ENCODE assay signal across 13 cellular contexts in the genomic region with DNA sequence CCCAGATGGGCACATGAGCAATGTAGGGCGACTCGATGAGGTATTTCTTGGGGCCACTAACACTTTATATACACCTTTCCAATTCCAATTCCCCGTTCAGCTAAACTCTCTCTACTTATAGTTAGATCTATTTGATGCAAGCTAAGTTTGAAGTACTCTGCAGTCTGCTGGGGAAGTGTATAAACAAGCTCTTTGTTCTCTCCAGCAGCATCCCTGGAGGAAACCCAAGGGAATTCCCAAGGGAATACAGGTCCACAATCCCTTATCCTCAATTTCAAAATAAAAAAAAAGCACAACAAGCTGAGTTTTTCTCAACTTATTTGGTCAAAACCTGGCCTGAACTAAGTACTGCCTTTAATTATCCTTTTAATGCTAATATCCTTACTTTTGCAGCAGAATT.
"Had no signal": no experiment of that assay in that cellular context is flagged by ENCODE, and none has a peak within 500 bp of the region (broad histone marks: within the 10 kb centered on the region; RNA-seq: fewer than 3 reads in every experiment).

No MANE protein-coding gene starts in this region.

- H3K9me3 Mint-ChIP-seq: activated CD8-positive, alpha-beta T cell treated with anti-CD3 and anti-CD28 coated beads for 36 hours had no signal

- H3K27ac ChIP-seq: colonic mucosa, neutrophil had no signal

- ATAC-seq: activated CD4-positive, alpha-beta T cell treated with anti-CD3 and anti-CD28 coated beads for 36 hours; activated CD8-positive, alpha-beta T cell treated with anti-CD3 and anti-CD28 coated beads for 36 hours; left ventricle myocardium superior; right cardiac atrium had no signal

- H3K36me3 ChIP-seq: colonic mucosa, neutrophil had no signal

- H3K27ac Mint-ChIP-seq: activated CD4-positive, alpha-beta T cell treated with anti-CD3 and anti-CD28 coated beads for 36 hours; activated CD8-positive, alpha-beta T cell treated with anti-CD3 and anti-CD28 coated beads for 36 hours had no signal

- H3K4me1 ChIP-seq: colonic mucosa had no signal

- H3K4me1 Mint-ChIP-seq: activated CD4-positive, alpha-beta T cell treated with anti-CD3 and anti-CD28 coated beads for 36 hours had no signal

- H3K27me3 ChIP-seq: colonic mucosa, neutrophil had no signal

- H3K4me3 Mint-ChIP-seq: activated CD4-positive, alpha-beta T cell treated with anti-CD3 and anti-CD28 coated beads for 36 hours; activated CD8-positive, alpha-beta T cell treated with anti-CD3 and anti-CD28 coated beads for 36 hours had no signal

- H3K4me3 ChIP-seq: colonic mucosa, smooth muscle cell had no signal

- H3K27me3 Mint-ChIP-seq: activated CD4-positive, alpha-beta T cell treated with anti-CD3 and anti-CD28 coated beads for 36 hours; activated CD8-positive, alpha-beta T cell treated with anti-CD3 and anti-CD28 coated beads for 36 hours; progenitor cell of endocrine pancreas had no signal

- H3K4me2 ChIP-seq: smooth muscle cell had no signal

- H3K9me3 ChIP-seq: colonic mucosa, neutrophil had no signal

- DNase-seq: activated CD4-positive, alpha-beta T cell treated with anti-CD3 and anti-CD28 coated beads for 36 hours; activated CD8-positive, alpha-beta memory T cell treated with anti-CD3 and anti-CD28 coated beads, Interleukin-2, amount 50 U/mL, for 48 hours; activated CD8-positive, alpha-beta T cell treated with anti-CD3 and anti-CD28 coated beads for 36 hours; activated naive CD4-positive, alpha-beta T cell treated with Interleukin-2 at 50 U/mL for 16 hours; colonic mucosa; effector CD4-positive, alpha-beta T cell; kidney; left ventricle myocardium superior; right cardiac atrium; T1000 had no signal
